9 cellular contexts compared by ENCODE assay signal in genomic region chr1:226123212-226123560, GRCh38.
A peak's percentile ranks its signal among the peaks of the same experiment; 100 is the strongest.
DNase-seq lines count a peak whose midpoint lies in the region; ATAC-seq, FAIRE-seq and TF ChIP-seq lines count a peak whose summit lies in the region.
"Had no signal": no experiment of that assay in that cellular context is flagged by ENCODE, and none has a peak within 500 bp of the region (broad histone marks: within the 10 kb centered on the region; RNA-seq: fewer than 3 reads in every experiment).

No MANE protein-coding gene starts in this region.

- H2AFZ ChIP-seq in OCI-LY1 (ENCODE audit: low read length): no peak overlapping the region

- H3K9me3 ChIP-seq in OCI-LY1 (ENCODE audit: low read length) (no peaks in the 10 kb centered on the region), pancreas (no peaks in the 10 kb centered on the region)

- H3K9ac ChIP-seq in OCI-LY1 (ENCODE audit: low read length): peak overlapping the region; percentile 91; the same call in 1 of the 2 replicates

- peak overlapping the region; percentile 90 for H3K4me2 ChIP-seq in OCI-LY1 (ENCODE audit: low read length)

- CTCF ChIA-PET in Calu3 (lab: Charles Lee): interaction anchor here (0.9 to 3.7 kb wide), 7 partner anchors 10 to 75 kb away, joined by 3 to 50 read pairs (median 6); partner anchors contain the start of gene H3-3A

- H3K27ac Mint-ChIP-seq in Calu3 (ENCODE audit: unreplicated experiment) (peak overlapping the region; percentile 84), chondrocyte (ENCODE audit: unreplicated experiment) (no peak overlapping the region)

- peak overlapping the region; percentile 73 for H3K4me3 ChIP-seq in OCI-LY1 (ENCODE audit: low read depth, low read length, poor library complexity, severe bottlenecking)
- H3K4me3 ChIP-seq in pancreas: peak overlapping the region in 1 of 4 donors; percentile 77

- H3K27me3 ChIP-seq in OCI-LY1 (ENCODE audit: insufficient read depth, low read length): no peaks in the 10 kb centered on the region; the same call in none of the 2 replicates
- H3K27me3 ChIP-seq in pancreas: no peaks in the 10 kb centered on the region

- ATAC-seq in pancreas (no peak), GM21528 (IDR thresholded peaks at IDR 0.05; ENCODE audit: low FRiP score, unreplicated experiment) (no peak)

- WGBS in pancreas, 2 donors: 89 to 94% methylated on average over 4 of the region's 4 CpGs

- no TSS peak for BruUV-seq in Calu3 (replicated peaks; lab: Mats Ljungman, UMichigan)

- H3K4me3 Mint-ChIP-seq in Calu3 (ENCODE audit: low read depth, unreplicated experiment): peak overlapping the region; percentile 82
- peak overlapping the region; percentile 26 for H3K4me3 Mint-ChIP-seq in chondrocyte (ENCODE audit: unreplicated experiment)

- FAIRE-seq in pancreas (lab: Jason Lieb, UNC): no peak
- FAIRE-seq: islet of Langerhans had no signal

- H3K4me1 Mint-ChIP-seq in Calu3 (ENCODE audit: low read depth, unreplicated experiment) (peaks cover 57% of the 10 kb centered on the region), chondrocyte (ENCODE audit: low read depth) (peaks cover 20% of the 10 kb centered on the region)

- no peaks in the 10 kb centered on the region for H3K9me3 Mint-ChIP-seq in Calu3 (ENCODE audit: low read depth, unreplicated experiment)
- H3K9me3 Mint-ChIP-seq in chondrocyte (ENCODE audit: low read depth): no peaks in the 10 kb centered on the region

- intact Hi-C loops in Calu3 (cut with micrococcal nuclease; ENCODE audit: unreplicated experiment) (loop anchor here (2.0 to 5.0 kb wide), 3 partner anchors 41 to 126 kb away; partner anchors contain the start of gene SDE2), pancreas (cut with DNase I) (loop anchor here in 1 of 3 donors (5.0 kb wide), 1 partner anchor 56 kb away; no protein-coding TSS in a partner anchor)

- H3K27ac ChIP-seq in OCI-LY1 (ENCODE audit: low read depth, low read length, poor library complexity, severe bottlenecking) (peak overlapping the region; percentile 95), pancreas (peak overlapping the region; percentile 75 to 95 (median 87))

- no peaks in the 10 kb centered on the region for H3K9me2 ChIP-seq in OCI-LY1 (ENCODE audit: low read depth, low read length)

- H3K4me1 ChIP-seq in OCI-LY1 (ENCODE audit: insufficient read depth, low read length, severe bottlenecking): peaks cover 55% of the 10 kb centered on the region
- peaks cover 12 to 35% (median 12%) of the 10 kb centered on the region in 3 donors for H3K4me1 ChIP-seq in pancreas

- H4K20me1 ChIP-seq in OCI-LY1 (ENCODE audit: insufficient read depth, low read length): no peaks in the 10 kb centered on the region

- H3K36me3 ChIP-seq in OCI-LY1 (ENCODE audit: insufficient read depth, low read length) (no peaks in the 10 kb centered on the region), pancreas (no peaks in the 10 kb centered on the region)
- H3K36me3 ChIP-seq: WERI-Rb-1 had no signal

- 0 out of 2 replicates have a peak, but pooled peaks cover 3% of the 10 kb centered on the region for H3F3A ChIP-seq in OCI-LY1 (ENCODE audit: insufficient read depth, low read length)

- H3K79me2 ChIP-seq in OCI-LY1 (ENCODE audit: insufficient read depth, low read length): no peaks in the 10 kb centered on the region

- DNase-seq in Calu3: no peak
- peak; percentile 60 for DNase-seq in chondrocyte (ENCODE audit: low spot score)
- peak in 2 of 6 donors; percentile 48 to 56 for DNase-seq in pancreas
- no peak for DNase-seq in NCI-H2107 (lab: John Stamatoyannopoulos, UW)
- no peak for DNase-seq in OCI-M2 (lab: John Stamatoyannopoulos, UW; ENCODE audit: unreplicated experiment)

- H3K36me3 Mint-ChIP-seq in Calu3 (ENCODE audit: insufficient read depth, unreplicated experiment) (peaks cover 66% of the 10 kb centered on the region), chondrocyte (ENCODE audit: low read depth) (no peaks in the 10 kb centered on the region)

- TF ChIP-seq CTCF in Calu3 (IDR thresholded peaks at IDR 0.05; ENCODE audit: unreplicated experiment) (no peak), OCI-LY1 (IDR thresholded peaks at IDR 0.05; ENCODE audit: low read length) (no peak), chondrocyte (IDR thresholded peaks at IDR 0.05) (no peak), pancreas (IDR thresholded peaks at IDR 0.05) (no peak)

- H3K27me3 Mint-ChIP-seq in Calu3 (ENCODE audit: unreplicated experiment) (peaks cover 7% of the 10 kb centered on the region), chondrocyte (ENCODE audit: low read depth) (no peaks in the 10 kb centered on the region)
